In genomic region chr11:74025467-74026166, GRCh38 we compare ENCODE assay signal across 13 cellular contexts. TPM values are rescaled to one million over a fixed set of nuclear protein-coding genes. Genes with fewer than 3 reads are reported as not detected.
DNase-seq lines count a peak whose midpoint lies in the region; ATAC-seq and TF ChIP-seq lines count a peak whose summit lies in the region.
"Had no signal": no experiment of that assay in that cellular context is flagged by ENCODE, and none has a peak within 500 bp of the region (broad histone marks: within the 10 kb centered on the region; RNA-seq: fewer than 3 reads in every experiment).

No MANE protein-coding gene starts in this region.

- peaks cover 14% of the 10 kb centered on the region for H3K36me3 Mint-ChIP-seq in MCF 10A (ENCODE audit: insufficient read depth, unreplicated experiment)

- intact Hi-C loops in MCF 10A (cut with micrococcal nuclease) (no loop called here), breast epithelium (cut with DNase I; ENCODE audit: low total_unique reads) (no loop called here), thyroid gland (cut with DNase I) (no loop called here)

- H3K27me3 ChIP-seq in breast epithelium: no peaks in the 10 kb centered on the region
- no peaks in the 10 kb centered on the region for H3K27me3 ChIP-seq in thyroid gland
- H3K27me3 ChIP-seq: BLaER1 had no signal

- peaks cover 11% of the 10 kb centered on the region for H3K4me1 Mint-ChIP-seq in MCF 10A (ENCODE audit: insufficient read depth, unreplicated experiment)

- no TSS peak for BruUV-seq in MCF 10A (replicated peaks; lab: Mats Ljungman, UMichigan)

- DNase-seq in MCF 10A (ENCODE audit: unreplicated experiment) (peak; percentile 45), breast epithelium (ENCODE audit: low spot score in 2 of 2) (no peak), epithelial cell of esophagus (ENCODE audit: low read depth) (peak; percentile 68), thyroid gland (no peak), islet precursor cell (no peak), NCI-H69 (lab: John Stamatoyannopoulos, UW) (no peak), GM10266 (ENCODE audit: extremely low spot score) (no peak)
- DNase-seq: activated naive CD4-positive, alpha-beta T cell treated with anti-CD3 and anti-CD28 coated beads for 36 hours; NCI-H1694 treated with DMSO at 0.1 percent for 48 hours had no signal

- TF ChIP-seq CTCF in MCF 10A (IDR thresholded peaks at IDR 0.05; ENCODE audit: unreplicated experiment) (no peak), breast epithelium (IDR thresholded peaks at IDR 0.05) (no peak), epithelial cell of esophagus (IDR thresholded peaks at IDR 0.05; ENCODE audit: insufficient read depth, low read depth, low read length, missing control alignments) (no peak), thyroid gland (IDR thresholded peaks at IDR 0.05) (no peak), GM10266 (IDR thresholded peaks at IDR 0.05; ENCODE audit: control insufficient read depth, insufficient read depth, low read depth, missing control alignments) (no peak)

- POLR2A ChIA-PET in MCF 10A (lab: Yijun Ruan, JAX): interaction anchor here (0.6 kb wide), 1 partner anchor 174 kb away, joined by 3 read pairs; no protein-coding TSS in a partner anchor

- CTCF ChIA-PET in MCF 10A (lab: Yijun Ruan, JAX): no interaction called here

- TF ChIP-seq POLR2A in breast epithelium (IDR thresholded peaks at IDR 0.05): no peak
- no peak for TF ChIP-seq POLR2A in thyroid gland (IDR thresholded peaks at IDR 0.05)

- H3K4me3 ChIP-seq in breast epithelium: no peak overlapping the region
- H3K4me3 ChIP-seq in epithelial cell of esophagus (ENCODE audit: low read length): no peak overlapping the region
- H3K4me3 ChIP-seq in thyroid gland (replicated peaks in 1 of 3): no peak overlapping the region
- H3K4me3 ChIP-seq: BLaER1, skin epidermis had no signal

- H3K4me3 Mint-ChIP-seq in MCF 10A (ENCODE audit: unreplicated experiment): no peak overlapping the region
- H3K4me3 Mint-ChIP-seq: activated naive CD4-positive, alpha-beta T cell treated with anti-CD3 and anti-CD28 coated beads for 36 hours; WTC11 had no signal

- H3K9me3 Mint-ChIP-seq in MCF 10A (ENCODE audit: unreplicated experiment): no peaks in the 10 kb centered on the region
- H3K9me3 Mint-ChIP-seq: activated naive CD4-positive, alpha-beta T cell treated with anti-CD3 and anti-CD28 coated beads for 36 hours; WTC11 had no signal

- H3K27me3 Mint-ChIP-seq in MCF 10A (ENCODE audit: insufficient read depth, unreplicated experiment): no peaks in the 10 kb centered on the region

- ATAC-seq in SK-N-SH treated with all-trans-retinoic acid at 6 μM for 48 hours: peak; percentile 39
- ATAC-seq: WTC11 had no signal

- H3K4me1 ChIP-seq in breast epithelium (no peaks in the 10 kb centered on the region), thyroid gland (peaks cover 0 to 26% of the 10 kb centered on the region in 2 donors)

- H3K36me3 ChIP-seq in breast epithelium (no peaks in the 10 kb centered on the region), thyroid gland (no peaks in the 10 kb centered on the region)

- no peak overlapping the region for H3K27ac Mint-ChIP-seq in MCF 10A (ENCODE audit: low read depth, unreplicated experiment)
- H3K27ac Mint-ChIP-seq: activated naive CD4-positive, alpha-beta T cell treated with anti-CD3 and anti-CD28 coated beads for 36 hours; WTC11 had no signal

- 91 to 94% methylated on average over 7 of the region's 7 CpGs for WGBS in thyroid gland, 2 donors

- H3K27ac ChIP-seq in breast epithelium: no peak overlapping the region
- peak overlapping the region in 2 of 3 donors; percentile 13 to 35 for H3K27ac ChIP-seq in thyroid gland
- H3K27ac ChIP-seq: BLaER1 had no signal

- H3K9me3 ChIP-seq in breast epithelium: no peaks in the 10 kb centered on the region
- H3K9me3 ChIP-seq in thyroid gland: no peaks in the 10 kb centered on the region
- H3K9me3 ChIP-seq: BLaER1 had no signal

TF ChIP-seq in SK-N-SH treated with all-trans-retinoic acid at 6 μM for 48 hours, 23 proteins besides CTCF, POLR2A, EP300 and RAD21:
- no peak for TF ChIP-seq ZFP3 (CRISPR knock-in tag; IDR thresholded peaks at IDR 0.05)
- TF ChIP-seq CREB5 (CRISPR knock-in tag; IDR thresholded peaks at IDR 0.05; ENCODE audit: low read depth): no peak
- TF ChIP-seq ARNTL (CRISPR knock-in tag; IDR thresholded peaks at IDR 0.05; ENCODE audit: borderline replicate concordance, low read depth): no peak
- no peak for TF ChIP-seq ZFP30 (CRISPR knock-in tag; IDR thresholded peaks at IDR 0.05)
- TF ChIP-seq TCF4 (CRISPR knock-in tag; IDR thresholded peaks at IDR 0.05; ENCODE audit: borderline replicate concordance): no peak
- TF ChIP-seq, protein P1, sequence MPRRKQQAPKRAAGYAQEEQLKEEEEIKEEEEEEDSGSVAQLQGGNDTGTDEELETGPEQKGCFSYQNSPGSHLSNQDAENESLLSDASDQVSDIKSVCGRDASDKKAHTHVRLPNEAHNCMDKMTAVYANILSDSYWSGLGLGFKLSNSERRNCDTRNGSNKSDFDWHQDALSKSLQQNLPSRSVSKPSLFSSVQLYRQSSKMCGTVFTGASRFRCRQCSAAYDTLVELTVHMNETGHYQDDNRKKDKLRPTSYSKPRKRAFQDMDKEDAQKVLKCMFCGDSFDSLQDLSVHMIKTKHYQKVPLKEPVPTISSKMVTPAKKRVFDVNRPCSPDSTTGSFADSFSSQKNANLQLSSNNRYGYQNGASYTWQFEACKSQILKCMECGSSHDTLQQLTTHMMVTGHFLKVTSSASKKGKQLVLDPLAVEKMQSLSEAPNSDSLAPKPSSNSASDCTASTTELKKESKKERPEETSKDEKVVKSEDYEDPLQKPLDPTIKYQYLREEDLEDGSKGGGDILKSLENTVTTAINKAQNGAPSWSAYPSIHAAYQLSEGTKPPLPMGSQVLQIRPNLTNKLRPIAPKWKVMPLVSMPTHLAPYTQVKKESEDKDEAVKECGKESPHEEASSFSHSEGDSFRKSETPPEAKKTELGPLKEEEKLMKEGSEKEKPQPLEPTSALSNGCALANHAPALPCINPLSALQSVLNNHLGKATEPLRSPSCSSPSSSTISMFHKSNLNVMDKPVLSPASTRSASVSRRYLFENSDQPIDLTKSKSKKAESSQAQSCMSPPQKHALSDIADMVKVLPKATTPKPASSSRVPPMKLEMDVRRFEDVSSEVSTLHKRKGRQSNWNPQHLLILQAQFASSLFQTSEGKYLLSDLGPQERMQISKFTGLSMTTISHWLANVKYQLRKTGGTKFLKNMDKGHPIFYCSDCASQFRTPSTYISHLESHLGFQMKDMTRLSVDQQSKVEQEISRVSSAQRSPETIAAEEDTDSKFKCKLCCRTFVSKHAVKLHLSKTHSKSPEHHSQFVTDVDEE (CRISPR knock-in tag; IDR thresholded peaks at IDR 0.05): no peak
- TF ChIP-seq SNAI2 (CRISPR knock-in tag; IDR thresholded peaks at IDR 0.05): no peak
- TF ChIP-seq, protein P2, sequence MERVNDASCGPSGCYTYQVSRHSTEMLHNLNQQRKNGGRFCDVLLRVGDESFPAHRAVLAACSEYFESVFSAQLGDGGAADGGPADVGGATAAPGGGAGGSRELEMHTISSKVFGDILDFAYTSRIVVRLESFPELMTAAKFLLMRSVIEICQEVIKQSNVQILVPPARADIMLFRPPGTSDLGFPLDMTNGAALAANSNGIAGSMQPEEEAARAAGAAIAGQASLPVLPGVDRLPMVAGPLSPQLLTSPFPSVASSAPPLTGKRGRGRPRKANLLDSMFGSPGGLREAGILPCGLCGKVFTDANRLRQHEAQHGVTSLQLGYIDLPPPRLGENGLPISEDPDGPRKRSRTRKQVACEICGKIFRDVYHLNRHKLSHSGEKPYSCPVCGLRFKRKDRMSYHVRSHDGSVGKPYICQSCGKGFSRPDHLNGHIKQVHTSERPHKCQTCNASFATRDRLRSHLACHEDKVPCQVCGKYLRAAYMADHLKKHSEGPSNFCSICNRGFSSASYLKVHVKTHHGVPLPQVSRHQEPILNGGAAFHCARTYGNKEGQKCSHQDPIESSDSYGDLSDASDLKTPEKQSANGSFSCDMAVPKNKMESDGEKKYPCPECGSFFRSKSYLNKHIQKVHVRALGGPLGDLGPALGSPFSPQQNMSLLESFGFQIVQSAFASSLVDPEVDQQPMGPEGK (CRISPR knock-in tag; IDR thresholded peaks at IDR 0.05; ENCODE audit: borderline replicate concordance): no peak
- no peak for TF ChIP-seq ZNF565 (CRISPR knock-in tag; conservative IDR thresholded peaks at IDR 0.05; ENCODE audit: low read depth)
- no peak for TF ChIP-seq ZNF70 (CRISPR knock-in tag; IDR thresholded peaks at IDR 0.05)
- TF ChIP-seq BACH2 (CRISPR knock-in tag; IDR thresholded peaks at IDR 0.05; ENCODE audit: borderline replicate concordance): no peak
- TF ChIP-seq PPARA (CRISPR knock-in tag; IDR thresholded peaks at IDR 0.05; ENCODE audit: borderline replicate concordance): no peak
- TF ChIP-seq CSDC2 (CRISPR knock-in tag; IDR thresholded peaks at IDR 0.05): no peak
- TF ChIP-seq OSR1 (CRISPR knock-in tag; IDR thresholded peaks at IDR 0.05): no peak

RNA-seq across cellular contexts. Expression of gene UCP3, which starts 16.7 kb away (rescaled TPM):
- total RNA-seq in MCF 10A (2022): 1.5 and 2.5 TPM in 2 replicates
- total RNA-seq in breast epithelium: 1 to 10 TPM; 1.6 to 5.9 (median 1.8) TPM
- total RNA-seq in thyroid gland: 1 to 10 TPM; 3.1 to 3.6 (median 3.4) TPM

RNA-seq across cellular contexts. Expression of gene UCP2, which starts 43.0 kb away (rescaled TPM):
- not detected in 2 replicates for total RNA-seq in MCF 10A (2022)
- total RNA-seq in breast epithelium: 10 to 100 TPM; 28.2 to 82.4 (median 45.2) TPM
- total RNA-seq in thyroid gland: 10 to 100 TPM; 41.4 to 97.0 (median 52.5) TPM

Comparison
In these comparisons a context has a peak if more than half of its experiments do, and no peak if none do; other contexts are left out.
1. DNase-seq: peak in MCF 10A (single experiment) and epithelial cell of esophagus (single experiment); none in breast epithelium (0 of 2), thyroid gland (0 of 2), islet precursor cell (single experiment), NCI-H69 (single experiment) and GM10266 (single experiment).
2. RNA of gene UCP2, which starts 43.0 kb away (total RNA-seq): 41.4 to 97.0 TPM in thyroid gland and 28.2 to 82.4 TPM in breast epithelium; not detected in MCF 10A; every median in the first group is over 10 times any median in the second.
3. H3K27ac ChIP-seq: peak in thyroid gland (2 of 3); none in breast epithelium (0 of 2).